ENCODE assay signal across 8 cellular contexts in the genomic region with DNA sequence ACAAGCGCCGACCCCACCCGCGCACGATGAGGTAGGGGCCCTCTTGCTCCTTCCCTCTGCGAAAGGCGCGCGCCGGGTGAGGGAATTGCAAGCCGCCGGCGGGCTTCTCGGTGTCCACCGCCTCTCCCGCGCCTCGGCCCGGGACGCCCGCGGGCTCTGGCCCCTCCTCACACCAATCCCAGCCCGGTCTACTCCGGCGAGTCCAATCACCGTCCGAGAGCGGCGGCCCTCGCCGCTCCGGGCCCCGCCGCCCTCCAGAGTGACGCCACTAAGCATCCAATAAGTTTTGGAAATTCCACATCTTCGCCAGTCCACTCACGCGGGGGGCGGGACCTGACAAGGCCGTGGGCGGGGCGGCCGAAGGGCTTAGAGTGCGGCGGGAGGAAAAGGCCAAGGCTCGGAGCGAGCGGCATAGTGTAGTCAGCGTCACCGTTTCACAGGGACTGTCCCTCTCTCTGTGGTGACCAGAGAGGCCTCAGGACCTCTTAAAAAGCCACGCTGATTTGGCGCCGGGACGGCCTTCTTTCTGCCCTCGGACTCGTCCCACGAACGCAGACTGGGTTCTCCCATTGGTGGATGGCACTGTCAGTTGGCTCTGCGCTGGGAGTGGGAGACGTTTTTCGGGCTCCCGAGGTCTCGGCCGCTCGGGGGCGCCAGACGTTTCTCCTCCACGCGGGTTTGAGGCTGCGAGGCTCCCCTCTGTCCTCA.
A peak's percentile ranks its signal among the peaks of the same experiment; 100 is the strongest.
DNase-seq lines count a peak whose midpoint lies in the region; ATAC-seq lines count a peak whose summit lies in the region.

Gene TRIM45 (minus strand): TSS at position 161 of the 708 bp plus-strand sequence. CDS start 548 bp downstream, outside the sequence.

- ATAC-seq in GM18499 (IDR thresholded peaks at IDR 0.05; ENCODE audit: insufficient read depth, unreplicated experiment) (peak; percentile 67), HG02938 (IDR thresholded peaks at IDR 0.05; ENCODE audit: unreplicated experiment) (peak; percentile 88)

- DNase-seq in NCI-H187 treated with DMSO at 0.1 percent for 48 hours (lab: John Stamatoyannopoulos, UW) = peak; percentile 80
- peak; percentile 98 for DNase-seq in T1000 (lab: John Stamatoyannopoulos, UW)
- peak; percentile 99 for DNase-seq in astrocyte of the hippocampus (ENCODE audit: low read depth, low spot score)
- peak; percentile 97 to 98 for DNase-seq in hippocampal formation (lab: John Stamatoyannopoulos, UW)
- peak; percentile 100 for DNase-seq in retina
- no peak for DNase-seq in NAMALWA (ENCODE audit: low spot score)
